In the genomic region with DNA sequence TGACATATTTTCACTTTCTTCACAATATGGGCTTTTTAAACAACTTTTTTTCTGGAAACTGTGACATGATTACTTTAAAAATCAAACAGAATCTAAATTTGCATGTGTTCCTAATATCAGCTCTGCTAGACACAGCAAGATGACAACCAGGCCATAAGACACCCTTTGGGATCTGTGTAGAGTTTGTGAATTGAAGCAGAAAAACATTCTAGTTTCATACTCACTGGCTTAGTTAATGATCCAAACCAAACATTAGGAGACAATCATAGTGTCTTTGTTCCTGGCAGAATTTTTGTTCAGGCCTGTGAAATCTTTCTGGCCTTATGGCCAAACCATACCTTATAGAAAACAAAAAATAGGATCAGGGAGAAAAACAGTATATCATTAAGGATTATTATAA, we compare ENCODE assay signal across 11 cellular contexts.
DNase-seq lines count a peak whose midpoint lies in the region; ATAC-seq lines count a peak whose summit lies in the region.
"Had no signal": no experiment of that assay in that cellular context is flagged by ENCODE, and none has a peak within 500 bp of the region (broad histone marks: within the 10 kb centered on the region; RNA-seq: fewer than 3 reads in every experiment).

No MANE protein-coding gene starts in this region.

- peaks cover 15 to 23% of the 10 kb centered on the region in 2 donors for H3K27me3 Mint-ChIP-seq in stimulated activated naive B cell treated with anti-CD40 and anti-IgM and Interleukin-4, amounts not matched to agents 10 μg/mL and 1 μg/mL and 100 μg/mL, for 72 hours

- H3K4me1 Mint-ChIP-seq in stimulated activated naive B cell treated with anti-CD40 and anti-IgM and Interleukin-4, amounts not matched to agents 10 μg/mL and 1 μg/mL and 100 μg/mL, for 72 hours, result peaks cover 0 to 4% of the 10 kb centered on the region in 2 donors

- intact Hi-C loops in head of caudate nucleus (cut with DNase I), result no loop called here
- intact Hi-C loops in left ventricle myocardium superior (cut with micrococcal nuclease), result no loop called here

- peak; percentile 44 to 65 for DNase-seq in NCI-H446 (lab: John Stamatoyannopoulos, UW)
- no peak for DNase-seq in stimulated activated naive B cell treated with anti-CD40 and anti-IgM and Interleukin-4, amounts not matched to agents 10 μg/mL and 1 μg/mL and 100 μg/mL, for 72 hours
- no peak for DNase-seq in NCI-H1436 treated with DMSO at 0.1 percent for 48 hours (lab: John Stamatoyannopoulos, UW)
- no peak for DNase-seq in head of caudate nucleus
- DNase-seq in left ventricle myocardium superior, result no peak
- DNase-seq: amniotic stem cell; effector CD8-positive, alpha-beta T cell; hypothalamus; NCI-H748 treated with DMSO at 0.1 percent for 48 hours had no signal

- H3K4me3 Mint-ChIP-seq in stimulated activated naive B cell treated with anti-CD40 and anti-IgM and Interleukin-4, amounts not matched to agents 10 μg/mL and 1 μg/mL and 100 μg/mL, for 72 hours, result no peak overlapping the region

- no peaks in the 10 kb centered on the region for H3K36me3 Mint-ChIP-seq in stimulated activated naive B cell treated with anti-CD40 and anti-IgM and Interleukin-4, amounts not matched to agents 10 μg/mL and 1 μg/mL and 100 μg/mL, for 72 hours

- ATAC-seq in GM19351 (IDR thresholded peaks at IDR 0.05; ENCODE audit: unreplicated experiment) (peak; percentile 72), HG02763 (IDR thresholded peaks at IDR 0.05; ENCODE audit: unreplicated experiment) (peak; percentile 56), left ventricle myocardium superior (no peak)
- ATAC-seq in stimulated activated naive B cell treated with anti-CD40 and anti-IgM and Interleukin-4, amounts not matched to agents 10 μg/mL and 1 μg/mL and 100 μg/mL, for 72 hours (replicated peaks), result no peak

- H3K9me3 Mint-ChIP-seq in stimulated activated naive B cell treated with anti-CD40 and anti-IgM and Interleukin-4, amounts not matched to agents 10 μg/mL and 1 μg/mL and 100 μg/mL, for 72 hours, result peaks cover 0 to 2% of the 10 kb centered on the region in 2 donors

- peak overlapping the region; percentile 14 for H3K27ac Mint-ChIP-seq in stimulated activated naive B cell treated with anti-CD40 and anti-IgM and Interleukin-4, amounts not matched to agents 10 μg/mL and 1 μg/mL and 100 μg/mL, for 72 hours

Comparison
In these comparisons a context has a peak if more than half of its experiments do, and no peak if none do; other contexts are left out.
1. ATAC-seq: peak in GM19351 (single experiment) and HG02763 (single experiment); none in stimulated activated naive B cell treated with anti-CD40 and anti-IgM and Interleukin-4, amounts not matched to agents 10 μg/mL and 1 μg/mL and 100 μg/mL, for 72 hours (0 of 2) and left ventricle myocardium superior (single experiment).
2. DNase-seq: peak in NCI-H446 (2 of 2); none in stimulated activated naive B cell treated with anti-CD40 and anti-IgM and Interleukin-4, amounts not matched to agents 10 μg/mL and 1 μg/mL and 100 μg/mL, for 72 hours (single experiment), NCI-H1436 treated with DMSO at 0.1 percent for 48 hours (single experiment), head of caudate nucleus (0 of 42) and left ventricle myocardium superior (single experiment).